6 cellular contexts compared by ENCODE assay signal in genomic region chrX:109922183-109922582, GRCh38.
"Had no signal": no experiment of that assay in that cellular context is flagged by ENCODE, and none has a peak within 500 bp of the region (broad histone marks: within the 10 kb centered on the region; RNA-seq: fewer than 3 reads in every experiment).

No MANE protein-coding gene starts in this region.

- FAIRE-seq: G401.6, GM12878, GM12891, GM18507 had no signal

- ATAC-seq: GM12878 had no signal

- DNase-seq: GDM1, GF-D8 had no signal

- H3K4me3 ChIP-seq: GM12878 had no signal
